ENCODE assay signal across 5 cellular contexts in genomic region chr22:25500671-25501070, GRCh38.
DNase-seq lines count a peak whose midpoint lies in the region.
"Not testable (repeated sequence)": the region's sequence is repeated elsewhere in the genome, so short reads cannot be mapped to it uniquely, and the experiment has no call there.

No MANE protein-coding gene starts in this region.

- not testable (repeated sequence) for H3K4me3 Mint-ChIP-seq in activated CD4-positive, alpha-beta T cell treated with anti-CD3 and anti-CD28 coated beads, Interleukin-2, amount 10 ng/mL, durations not matched to agents 7 days and 5 days; stimulated activated naive CD8-positive, alpha-beta T cell treated with anti-CD3 and anti-CD28 coated beads, Interleukin-15, Interleukin-2, amounts not matched to agents 100 ng/mL and 50 ng/mL, for 24 hours

- H3K4me1 Mint-ChIP-seq in activated CD4-positive, alpha-beta T cell treated with anti-CD3 and anti-CD28 coated beads, Interleukin-2, amount 10 ng/mL, durations not matched to agents 7 days and 5 days; stimulated activated naive CD8-positive, alpha-beta T cell treated with anti-CD3 and anti-CD28 coated beads, Interleukin-15, Interleukin-2, amounts not matched to agents 100 ng/mL and 50 ng/mL, for 24 hours (ENCODE audit: low read depth): not testable (repeated sequence)

- not testable (repeated sequence) for H3K36me3 ChIP-seq in SJCRH30

- H3K36me3 Mint-ChIP-seq in activated CD4-positive, alpha-beta T cell treated with anti-CD3 and anti-CD28 coated beads, Interleukin-2, amount 10 ng/mL, durations not matched to agents 7 days and 5 days (ENCODE audit: low read depth); stimulated activated naive CD8-positive, alpha-beta T cell treated with anti-CD3 and anti-CD28 coated beads, Interleukin-15, Interleukin-2, amounts not matched to agents 100 ng/mL and 50 ng/mL, for 24 hours (ENCODE audit: low read depth): not testable (repeated sequence)

- peaks cover 39% of the 10 kb centered on the region for H3K4me1 ChIP-seq in SJCRH30

- not testable (repeated sequence) for H3K9me3 ChIP-seq in SJCRH30 (replicated peaks)

- peak overlapping the region; percentile 1 for H3K27ac Mint-ChIP-seq in activated CD4-positive, alpha-beta T cell treated with anti-CD3 and anti-CD28 coated beads, Interleukin-2, amount 10 ng/mL, durations not matched to agents 7 days and 5 days
- H3K27ac Mint-ChIP-seq in stimulated activated naive CD8-positive, alpha-beta T cell treated with anti-CD3 and anti-CD28 coated beads, Interleukin-15, Interleukin-2, amounts not matched to agents 100 ng/mL and 50 ng/mL, for 24 hours = peak overlapping the region; percentile 1

- peaks cover 12% of the 10 kb centered on the region for H3K27me3 Mint-ChIP-seq in activated CD4-positive, alpha-beta T cell treated with anti-CD3 and anti-CD28 coated beads, Interleukin-2, amount 10 ng/mL, durations not matched to agents 7 days and 5 days
- H3K27me3 Mint-ChIP-seq in stimulated activated naive CD8-positive, alpha-beta T cell treated with anti-CD3 and anti-CD28 coated beads, Interleukin-15, Interleukin-2, amounts not matched to agents 100 ng/mL and 50 ng/mL, for 24 hours = not testable (repeated sequence)

- not testable (repeated sequence) for H3K27ac ChIP-seq in SJCRH30

- POLR2A ChIA-PET in activated CD4-positive, alpha-beta T cell treated with anti-CD3 and anti-CD28 coated beads, Interleukin-2, amount 10 ng/mL, durations not matched to agents 7 days and 5 days (lab: Charles Lee) = not testable (repeated sequence)

- CTCF ChIA-PET in activated CD4-positive, alpha-beta T cell treated with anti-CD3 and anti-CD28 coated beads, Interleukin-2, amount 10 ng/mL, durations not matched to agents 7 days and 5 days (lab: Charles Lee) = interaction anchor here (0.6 kb wide), 1 partner anchor 212 kb away, joined by 3 read pairs; no protein-coding TSS in a partner anchor

- not testable (repeated sequence) for H3K4me3 ChIP-seq in SJCRH30

- H3K9me3 Mint-ChIP-seq in activated CD4-positive, alpha-beta T cell treated with anti-CD3 and anti-CD28 coated beads, Interleukin-2, amount 10 ng/mL, durations not matched to agents 7 days and 5 days; stimulated activated naive CD8-positive, alpha-beta T cell treated with anti-CD3 and anti-CD28 coated beads, Interleukin-15, Interleukin-2, amounts not matched to agents 100 ng/mL and 50 ng/mL, for 24 hours: not testable (repeated sequence)

- DNase-seq in NCI-H524 (lab: John Stamatoyannopoulos, UW) = peak; percentile 46 to 80
- DNase-seq in NCI-H82 (lab: John Stamatoyannopoulos, UW) = peak; percentile 94
- peak; percentile 71 to 80 for DNase-seq in SJCRH30
- DNase-seq in activated CD4-positive, alpha-beta T cell treated with anti-CD3 and anti-CD28 coated beads, Interleukin-2, amount 10 ng/mL, durations not matched to agents 7 days and 5 days = not testable (repeated sequence)

- H3K27me3 ChIP-seq in SJCRH30 = not testable (repeated sequence)
